Comparison of ENCODE assay signal across 23 cellular contexts in genomic region chr13:96637039-96637438, GRCh38.
A peak's percentile ranks its signal among the peaks of the same experiment; 100 is the strongest.
DNase-seq lines count a peak whose midpoint lies in the region; ATAC-seq, FAIRE-seq and TF ChIP-seq lines count a peak whose summit lies in the region.
"Had no signal": no experiment of that assay in that cellular context is flagged by ENCODE, and none has a peak within 500 bp of the region (broad histone marks: within the 10 kb centered on the region; RNA-seq: fewer than 3 reads in every experiment).

No MANE protein-coding gene starts in this region.

- ATAC-seq in left lobe of liver (peak; percentile 77), right lobe of liver (peak; percentile 82 to 90 (median 86)), HG02884 (IDR thresholded peaks at IDR 0.05; ENCODE audit: unreplicated experiment) (no peak)
- ATAC-seq: GM12878 had no signal

- DNase-seq in left lobe of liver (ENCODE audit: low spot score) (no peak), right lobe of liver (no peak), small intestine (peak; percentile 9)
- DNase-seq in activated effector memory CD4-positive, alpha-beta T cell treated with Interleukin-2 at 50 U/mL for 16 hours = no peak
- DNase-seq: 8988T; ACHN; BE2C; C1 segment of cervical spinal cord; CD4-positive, alpha-beta memory T cell; CD4-positive, CD25-positive, alpha-beta regulatory T cell; CD8-positive, alpha-beta memory T cell; COR-L47; DMS 273 treated with DMSO at 0.1 percent for 48 hours; DMS79; DND-41; EL; GDM1 had no signal

- no peak for FAIRE-seq in small intestine (lab: Jason Lieb, UNC)
- FAIRE-seq: A204.1, GM12878, GM12892, GM18507 had no signal

- no peak for TF ChIP-seq POLR2A in right lobe of liver (IDR thresholded peaks at IDR 0.05)

- peak overlapping the region; percentile 3 to 81 (median 79) for H3K27ac ChIP-seq in right lobe of liver
- H3K27ac ChIP-seq in small intestine (ENCODE audit: low read depth in 1 of 2, low read length in 1 of 2) = no peak overlapping the region
- H3K27ac ChIP-seq: BLaER1 had no signal

- H3K4me3 ChIP-seq in right lobe of liver (no peak overlapping the region), small intestine (ENCODE audit: low read depth in 1 of 2, low read length in 2 of 2) (no peak overlapping the region)
- H3K4me3 ChIP-seq: BLaER1, GM12878 had no signal

- intact Hi-C loops in right lobe of liver (cut with DNase I) = no loop called here

- TF ChIP-seq CTCF in right lobe of liver (IDR thresholded peaks at IDR 0.05) = no peak

- H3K9me3 ChIP-seq in right lobe of liver (no peaks in the 10 kb centered on the region), small intestine (ENCODE audit: control insufficient read depth, low read depth) (no peaks in the 10 kb centered on the region)
- H3K9me3 ChIP-seq: BE2C had no signal

- no peaks in the 10 kb centered on the region for H3K27me3 ChIP-seq in right lobe of liver
- no peaks in the 10 kb centered on the region for H3K27me3 ChIP-seq in small intestine (ENCODE audit: control insufficient read depth in 2 of 2, insufficient read depth in 2 of 2, low read length in 2 of 2)
- H3K27me3 ChIP-seq: BE2C, BLaER1 had no signal

- H3K36me3 ChIP-seq in right lobe of liver (no peaks in the 10 kb centered on the region), small intestine (ENCODE audit: control insufficient read depth in 2 of 2, insufficient read depth in 2 of 2, low read length in 2 of 2) (no peaks in the 10 kb centered on the region)
- H3K36me3 ChIP-seq: BE2C, BLaER1 had no signal

- peaks cover 0 to 16% (median 0%) of the 10 kb centered on the region in 4 donors for H3K4me1 ChIP-seq in right lobe of liver
- H3K4me1 ChIP-seq in small intestine (ENCODE audit: control insufficient read depth in 2 of 2, insufficient read depth in 1 of 2, low read depth in 1 of 2, low read length in 1 of 2) = no peaks in the 10 kb centered on the region
- H3K4me1 ChIP-seq: BLaER1 had no signal

Comparison
In these comparisons a context has a peak if more than half of its experiments do, and no peak if none do; other contexts are left out.
1. H3K27ac ChIP-seq: peak in right lobe of liver (3 of 3); none in small intestine (0 of 2).